14 cellular contexts compared by ENCODE assay signal in genomic region chr3:119625451-119626153, GRCh38. TPM values are rescaled to one million over a fixed set of nuclear protein-coding genes. Genes with fewer than 3 reads are reported as not detected.
"Had no signal": no experiment of that assay in that cellular context is flagged by ENCODE, and none has a peak within 500 bp of the region (broad histone marks: within the 10 kb centered on the region; RNA-seq: fewer than 3 reads in every experiment).

No MANE protein-coding gene starts in this region.

- H3K9me3 ChIP-seq: adrenal gland, body of pancreas, thoracic aorta, uterus had no signal

- H3K4me3 ChIP-seq: adrenal gland, body of pancreas, hepatocyte, thoracic aorta, uterus had no signal

- H2AFZ ChIP-seq: hepatocyte had no signal

- H3K36me3 ChIP-seq: adrenal gland, thoracic aorta, uterus had no signal

- H3K4me2 ChIP-seq: hepatocyte had no signal

- H3K27ac ChIP-seq: adrenal gland, body of pancreas, hepatocyte, thoracic aorta, uterus, VCaP had no signal

- ATAC-seq: body of pancreas; stimulated activated naive CD8-positive, alpha-beta T cell treated with anti-CD3 and anti-CD28 coated beads, Interleukin-15, amount 100 ng/mL, for 72 hours had no signal

- FAIRE-seq: kidney had no signal

- H3K4me1 ChIP-seq: body of pancreas, uterus had no signal

- DNase-seq: activated CD4-positive, alpha-beta T cell treated with anti-CD3 and anti-CD28 coated beads for 4 hours; activated naive CD4-positive, alpha-beta T cell treated with anti-CD3 and anti-CD28 coated beads for 36 hours; adrenal gland; body of pancreas; kidney; naive B cell; occipital lobe; stimulated activated CD4-positive, alpha-beta T cell treated with anti-CD3 and anti-CD28 coated beads, Interleukin-2, amount 100 ng/mL, for 48 hours; stimulated activated CD8-positive, alpha-beta memory T cell treated with anti-CD3 and anti-CD28 coated beads, Interleukin-4, amount 100 ng/mL, for 48 hours; stimulated activated naive CD8-positive, alpha-beta T cell treated with anti-CD3 and anti-CD28 coated beads, Interleukin-15, amount 100 ng/mL, for 72 hours; uterus had no signal

- H3K79me2 ChIP-seq: hepatocyte had no signal

- H3K27me3 ChIP-seq: adrenal gland, body of pancreas, hepatocyte, uterus had no signal

RNA-seq across cellular contexts. Expression of gene PLA1A, which starts 27.9 kb away (rescaled TPM):
- total RNA-seq: occipital lobe had no signal
